In the genomic region with DNA sequence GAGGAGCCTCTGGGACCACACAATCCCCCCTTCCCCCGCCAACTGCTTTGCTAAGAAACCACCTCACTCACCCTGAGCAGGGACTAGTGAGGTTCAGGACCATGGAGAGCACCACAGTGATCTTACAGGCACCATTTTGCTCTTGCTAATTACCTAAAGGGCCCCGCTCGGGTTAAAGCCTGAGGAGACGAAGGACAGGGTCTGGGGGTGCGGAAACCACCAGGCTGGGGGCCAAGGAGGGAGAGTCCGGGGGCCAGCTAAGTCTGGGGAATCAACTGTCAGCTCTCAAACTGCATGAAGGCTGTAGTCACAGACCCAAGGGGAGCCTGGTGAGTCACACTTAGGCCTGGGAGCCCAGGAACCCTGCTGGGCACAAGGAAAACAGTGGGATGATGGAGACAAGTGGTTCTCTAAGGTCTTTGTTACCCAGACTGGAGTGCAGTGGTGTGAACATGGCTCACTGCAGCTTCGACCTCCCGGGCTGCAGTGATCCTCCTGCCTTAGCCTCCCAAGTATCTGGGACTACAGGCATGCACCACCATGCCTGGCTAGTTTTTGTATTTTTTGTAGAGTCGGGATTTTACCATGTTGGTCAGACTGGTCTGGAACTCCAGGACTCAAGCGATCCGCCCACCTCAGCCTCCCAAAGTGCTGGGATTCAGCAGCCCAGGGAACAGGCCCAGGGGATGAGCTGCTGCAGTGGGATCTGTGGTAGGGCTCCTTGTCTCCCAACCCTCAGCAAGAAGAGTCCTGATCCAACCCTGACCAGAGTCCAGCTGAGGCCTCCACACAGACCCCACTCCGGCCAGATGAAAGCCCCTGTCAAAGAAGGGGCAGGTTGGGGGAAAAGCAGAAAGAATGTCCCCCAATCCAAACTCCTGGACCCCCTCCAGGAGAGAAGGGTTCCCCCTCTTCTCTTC, we compare ENCODE assay signal across 7 cellular contexts.
A peak's percentile ranks its signal among the peaks of the same experiment; 100 is the strongest.
DNase-seq lines count a peak whose midpoint lies in the region; ATAC-seq and TF ChIP-seq lines count a peak whose summit lies in the region.

No MANE protein-coding gene starts in this region.

- H3K27me3 Mint-ChIP-seq in activated naive CD8-positive, alpha-beta T cell treated with anti-CD3 and anti-CD28 coated beads, Interleukin-2, amount 10 ng/mL, durations not matched to agents 7 days and 5 days = no peaks in the 10 kb centered on the region

- in situ Hi-C loops in GM13977 (cut with MboI; ENCODE audit: low pct_unique_long_range_greater_than_20kb, low sequenced_read_pairs, unreplicated experiment) = no loop called here

- H3K9me3 Mint-ChIP-seq in activated naive CD8-positive, alpha-beta T cell treated with anti-CD3 and anti-CD28 coated beads, Interleukin-2, amount 10 ng/mL, durations not matched to agents 7 days and 5 days = no peaks in the 10 kb centered on the region

- DNase-seq in GM13977 (ENCODE audit: low spot score) = peak; percentile 83
- DNase-seq in NAMALWA (ENCODE audit: low spot score) = peak; percentile 71
- DNase-seq in activated naive CD8-positive, alpha-beta T cell treated with anti-CD3 and anti-CD28 coated beads, Interleukin-2, amount 10 ng/mL, durations not matched to agents 7 days and 5 days = peak; percentile 41
- DNase-seq in iPS-NIHi7 (ENCODE audit: extremely low spot score) = peak; percentile 88
- peak; percentile 39 for DNase-seq in stromal cell of bone marrow (ENCODE audit: low read depth)
- DNase-seq in NCI-H128 (lab: John Stamatoyannopoulos, UW; ENCODE audit: unreplicated experiment) = no peak

- no peak overlapping the region for H3K27ac Mint-ChIP-seq in activated naive CD8-positive, alpha-beta T cell treated with anti-CD3 and anti-CD28 coated beads, Interleukin-2, amount 10 ng/mL, durations not matched to agents 7 days and 5 days

- POLR2A ChIA-PET in activated naive CD8-positive, alpha-beta T cell treated with anti-CD3 and anti-CD28 coated beads, Interleukin-2, amount 10 ng/mL, durations not matched to agents 7 days and 5 days (lab: Charles Lee) = no interaction called here

- peak; percentile 45 for ATAC-seq in activated naive CD8-positive, alpha-beta T cell treated with anti-CD3 and anti-CD28 coated beads, Interleukin-2, amount 10 ng/mL, durations not matched to agents 7 days and 5 days (ENCODE audit: low read depth)
- ATAC-seq in HG03108 (IDR thresholded peaks at IDR 0.05; ENCODE audit: unreplicated experiment) = no peak

- TF ChIP-seq CTCF in GM13977 (IDR thresholded peaks at IDR 0.05; ENCODE audit: extremely low read depth, insufficient read depth, missing control alignments) = no peak

- H3K4me1 Mint-ChIP-seq in activated naive CD8-positive, alpha-beta T cell treated with anti-CD3 and anti-CD28 coated beads, Interleukin-2, amount 10 ng/mL, durations not matched to agents 7 days and 5 days = peaks cover 3% of the 10 kb centered on the region

- no peaks in the 10 kb centered on the region for H3K36me3 Mint-ChIP-seq in activated naive CD8-positive, alpha-beta T cell treated with anti-CD3 and anti-CD28 coated beads, Interleukin-2, amount 10 ng/mL, durations not matched to agents 7 days and 5 days

- no peak overlapping the region for H3K4me3 Mint-ChIP-seq in activated naive CD8-positive, alpha-beta T cell treated with anti-CD3 and anti-CD28 coated beads, Interleukin-2, amount 10 ng/mL, durations not matched to agents 7 days and 5 days
